Comparison of ENCODE assay signal across 20 cellular contexts in genomic region chr4:3420606-3420955, GRCh38. TPM values are rescaled to one million over a fixed set of nuclear protein-coding genes. Genes with fewer than 3 reads are reported as not detected.
A peak's percentile ranks its signal among the peaks of the same experiment; 100 is the strongest.
DNase-seq lines count a peak whose midpoint lies in the region; ATAC-seq and TF ChIP-seq lines count a peak whose summit lies in the region.
"Had no signal": no experiment of that assay in that cellular context is flagged by ENCODE, and none has a peak within 500 bp of the region (broad histone marks: within the 10 kb centered on the region; RNA-seq: fewer than 3 reads in every experiment).

No MANE protein-coding gene starts in this region.

- H3K27me3 ChIP-seq in mesendoderm (ENCODE audit: insufficient read depth, low read length, poor library complexity) (no peaks in the 10 kb centered on the region), upper lobe of right lung (no peaks in the 10 kb centered on the region)

- no peak overlapping the region for H2AK5ac ChIP-seq in mesendoderm (ENCODE audit: low read length)

- no peaks in the 10 kb centered on the region for H3K9me3 Mint-ChIP-seq in natural killer cell treated with Interleukin-12 subunit alpha and Interleukin-12 subunit beta and Interleukin-15 and Interleukin-18, amount 100 ng/mL, for 72 hours
- no peaks in the 10 kb centered on the region for H3K9me3 Mint-ChIP-seq in natural killer cell
- H3K9me3 Mint-ChIP-seq in chondrocyte (ENCODE audit: low read depth), result no peaks in the 10 kb centered on the region
- H3K9me3 Mint-ChIP-seq: HFFc6 had no signal

- H3K36me3 ChIP-seq in mesendoderm (ENCODE audit: control insufficient read depth, insufficient read depth, low read length), result no peaks in the 10 kb centered on the region
- H3K36me3 ChIP-seq in upper lobe of right lung, result peaks cover 72% of the 10 kb centered on the region

- H3K23ac ChIP-seq in mesendoderm (ENCODE audit: low read length), result no peak overlapping the region

- H2BK120ac ChIP-seq in mesendoderm (ENCODE audit: low read depth, low read length), result no peak overlapping the region

- H3K4me3 Mint-ChIP-seq in natural killer cell treated with Interleukin-12 subunit alpha and Interleukin-12 subunit beta and Interleukin-15 and Interleukin-18, amount 100 ng/mL, for 72 hours, result no peak overlapping the region
- H3K4me3 Mint-ChIP-seq in natural killer cell (no peak overlapping the region), chondrocyte (ENCODE audit: unreplicated experiment) (no peak overlapping the region)
- H3K4me3 Mint-ChIP-seq: HFFc6 had no signal

- no peak overlapping the region for H3K4me2 ChIP-seq in mesendoderm (ENCODE audit: low read length)

- no peak overlapping the region for H3K27ac ChIP-seq in mesendoderm (ENCODE audit: low read depth, low read length)
- no peak overlapping the region for H3K27ac ChIP-seq in upper lobe of right lung

- no peak overlapping the region for H3K9ac ChIP-seq in mesendoderm (ENCODE audit: low read length)

- WGBS in mesendoderm (ENCODE audit: extremely low coverage, insufficient coverage, low lambda C conversion rate), result no CpG with 5 or more reads among the region's 12 CpGs

- no peaks in the 10 kb centered on the region for H3K79me1 ChIP-seq in mesendoderm (ENCODE audit: low read length)

- peak; percentile 50 for DNase-seq in natural killer cell treated with Interleukin-12 subunit alpha and Interleukin-12 subunit beta and Interleukin-15 and Interleukin-18, amount 100 ng/mL, for 72 hours (ENCODE audit: low spot score)
- DNase-seq in natural killer cell (no peak), chondrocyte (ENCODE audit: low spot score) (peak; percentile 67), mesendoderm (peak; percentile 31), upper lobe of right lung (peak; percentile 56), A172 (ENCODE audit: low spot score) (no peak), G401 (ENCODE audit: low spot score) (no peak), NCI-H1092 (lab: John Stamatoyannopoulos, UW) (no peak)
- DNase-seq: ACHN, AML-193, Caco-2, DMS153, EL, HFFc6, KG1, NCI-H1092 treated with DMSO at 0.1 percent for 48 hours, NCI-H2081 treated with DMSO at 0.1 percent for 48 hours, NCI-H510A, NCI-H774, PC-3 had no signal

- no peak overlapping the region for H3K4ac ChIP-seq in mesendoderm (ENCODE audit: low read depth, low read length)

- no peak overlapping the region for H3K27ac Mint-ChIP-seq in natural killer cell treated with Interleukin-12 subunit alpha and Interleukin-12 subunit beta and Interleukin-15 and Interleukin-18, amount 100 ng/mL, for 72 hours
- no peak overlapping the region for H3K27ac Mint-ChIP-seq in natural killer cell
- H3K27ac Mint-ChIP-seq in chondrocyte (ENCODE audit: unreplicated experiment), result no peak overlapping the region
- H3K27ac Mint-ChIP-seq: HFFc6 had no signal

- H3K4me1 ChIP-seq in mesendoderm (ENCODE audit: control insufficient read depth, low read depth, low read length) (no peaks in the 10 kb centered on the region), upper lobe of right lung (no peaks in the 10 kb centered on the region)
- H3K4me1 ChIP-seq: Caco-2 had no signal

- H3K56ac ChIP-seq in mesendoderm (ENCODE audit: low read length), result no peak overlapping the region

- intact Hi-C loops in natural killer cell (cut with micrococcal nuclease) (no loop called here), upper lobe of right lung (cut with DNase I) (no loop called here)

- no peaks in the 10 kb centered on the region for H3K36me3 Mint-ChIP-seq in natural killer cell treated with Interleukin-12 subunit alpha and Interleukin-12 subunit beta and Interleukin-15 and Interleukin-18, amount 100 ng/mL, for 72 hours
- H3K36me3 Mint-ChIP-seq in natural killer cell (no peaks in the 10 kb centered on the region), chondrocyte (ENCODE audit: low read depth) (peaks cover 10% of the 10 kb centered on the region)

- in situ Hi-C loops in G401 (cut with HindIII; ENCODE audit: low sequenced_read_pairs), result no loop called here

- H4K5ac ChIP-seq in mesendoderm (ENCODE audit: low read length), result no peak overlapping the region

- no peak for ATAC-seq in natural killer cell treated with Interleukin-12 subunit alpha and Interleukin-12 subunit beta and Interleukin-15 and Interleukin-18, amount 100 ng/mL, for 72 hours
- no peak for ATAC-seq in natural killer cell
- ATAC-seq in upper lobe of right lung, result no peak
- ATAC-seq: PC-3 had no signal

- no peak overlapping the region for H3K18ac ChIP-seq in mesendoderm (ENCODE audit: low read length)

- H3K27me3 Mint-ChIP-seq in natural killer cell treated with Interleukin-12 subunit alpha and Interleukin-12 subunit beta and Interleukin-15 and Interleukin-18, amount 100 ng/mL, for 72 hours, result no peaks in the 10 kb centered on the region
- no peaks in the 10 kb centered on the region for H3K27me3 Mint-ChIP-seq in natural killer cell (ENCODE audit: low read depth in 2 of 2)
- no peaks in the 10 kb centered on the region for H3K27me3 Mint-ChIP-seq in chondrocyte (ENCODE audit: low read depth)

- no peaks in the 10 kb centered on the region for H3K9me3 ChIP-seq in upper lobe of right lung
- H3K9me3 ChIP-seq: Caco-2 had no signal

- TF ChIP-seq CTCF in natural killer cell (IDR thresholded peaks at IDR 0.05), result no peak
- TF ChIP-seq CTCF in chondrocyte (IDR thresholded peaks at IDR 0.05), result no peak
- no peak for TF ChIP-seq CTCF in upper lobe of right lung (IDR thresholded peaks at IDR 0.05)

- no peak overlapping the region for H4K8ac ChIP-seq in mesendoderm (ENCODE audit: low read depth, low read length)

- H2BK15ac ChIP-seq in mesendoderm (replicated peaks; ENCODE audit: low read depth), result no peak overlapping the region

- H3K4me3 ChIP-seq in mesendoderm (ENCODE audit: low read length), result no peak overlapping the region
- H3K4me3 ChIP-seq in upper lobe of right lung, result no peak overlapping the region

- H2BK5ac ChIP-seq in mesendoderm (ENCODE audit: low read length), result no peak overlapping the region

- H3K4me1 Mint-ChIP-seq in natural killer cell treated with Interleukin-12 subunit alpha and Interleukin-12 subunit beta and Interleukin-15 and Interleukin-18, amount 100 ng/mL, for 72 hours (ENCODE audit: low read depth in 2 of 2), result no peaks in the 10 kb centered on the region
- H3K4me1 Mint-ChIP-seq in natural killer cell, result no peaks in the 10 kb centered on the region
- H3K4me1 Mint-ChIP-seq in chondrocyte (ENCODE audit: low read depth), result no peaks in the 10 kb centered on the region

- no peaks in the 10 kb centered on the region for H3K79me2 ChIP-seq in mesendoderm (ENCODE audit: control insufficient read depth, insufficient read depth, low read length)

RNA-seq across cellular contexts. Expression of gene HGFAC, which starts 21.2 kb away (rescaled TPM):
- not detected for total RNA-seq in natural killer cell treated with Interleukin-12 subunit alpha and Interleukin-12 subunit beta and Interleukin-15 and Interleukin-18, amount 100 ng/mL, for 72 hours
- total RNA-seq in natural killer cell (under 1 TPM in 2 of 3 donors, not detected in 1; 0.43 to 0.54 TPM), chondrocyte (0.28 to 0.36 TPM (median 0.35 TPM) in 3 replicates), upper lobe of right lung (1.2 TPM)
- polyA plus RNA-seq in mesendoderm (2013, experiment 1 of 2), result 0.10 TPM
- 0.06 TPM for polyA plus RNA-seq in mesendoderm (2013, experiment 2 of 2)
- total RNA-seq in A172 (2014; rRNA removed; shearing (Covaris generic)), result 0.36 TPM in 1 of 2 replicates, not detected in the other
- total RNA-seq in G401 (2014; rRNA removed; shearing (Covaris generic)), result not detected in 2 replicates

RNA-seq across cellular contexts. Expression of gene DOK7, which starts 42.5 kb away (rescaled TPM):
- total RNA-seq in natural killer cell treated with Interleukin-12 subunit alpha and Interleukin-12 subunit beta and Interleukin-15 and Interleukin-18, amount 100 ng/mL, for 72 hours, result under 1 TPM in 1 of 2 donors, not detected in 1; 0.17 TPM
- total RNA-seq in natural killer cell, result 1 to 10 TPM; 1.3 to 2.9 (median 1.6) TPM
- total RNA-seq in chondrocyte, result 0.37 TPM in 1 of 3 replicates, not detected in the others
- polyA plus RNA-seq in mesendoderm (2013, experiment 1 of 2), result 0.21 TPM
- polyA plus RNA-seq in mesendoderm (2013, experiment 2 of 2), result 0.14 TPM
- total RNA-seq in upper lobe of right lung, result 3.6 TPM
- total RNA-seq in A172 (2014; rRNA removed; shearing (Covaris generic)), result 17.9 and 21.4 TPM in 2 replicates
- 2.8 TPM in 1 of 2 replicates, not detected in the other for total RNA-seq in G401 (2014; rRNA removed; shearing (Covaris generic))
- total RNA-seq: HFFc6 had no signal

Comparison
In these comparisons a context has a peak if more than half of its experiments do, and no peak if none do; other contexts are left out.
1. DNase-seq: peak in natural killer cell treated with Interleukin-12 subunit alpha and Interleukin-12 subunit beta and Interleukin-15 and Interleukin-18, amount 100 ng/mL, for 72 hours (single experiment), chondrocyte (single experiment), mesendoderm (single experiment) and upper lobe of right lung (single experiment); none in natural killer cell (single experiment), A172 (single experiment), G401 (single experiment) and NCI-H1092 (single experiment).